ENCODE assay signal across 8 cellular contexts in genomic region chr10:30818010-30818660, GRCh38.
DNase-seq lines count a peak whose midpoint lies in the region; ATAC-seq, FAIRE-seq and TF ChIP-seq lines count a peak whose summit lies in the region.

No MANE protein-coding gene starts in this region.

- no peak overlapping the region for H3K4me2 ChIP-seq in K562 (ENCODE audit: insufficient read depth, low read length)

- H4K20me1 ChIP-seq in K562 (replicated peaks; ENCODE audit: control insufficient read depth, insufficient read depth, low read length), result peaks cover 9% of the 10 kb centered on the region; the same call in 1 of the 2 replicates

- intact Hi-C loops in K562 (cut with micrococcal nuclease) (no loop called here), left lung (cut with DNase I) (no loop called here), transverse colon (cut with DNase I; ENCODE audit: low total_unique reads) (no loop called here)

- H3K79me2 ChIP-seq in K562 (ENCODE audit: control insufficient read depth, insufficient read depth, low read length), result no peaks in the 10 kb centered on the region

- CTCF ChIA-PET in K562 (lab: Yijun Ruan, JAX; ENCODE audit: low intra/inter-chr PET ratio), result no interaction called here

- POLR2A ChIA-PET in K562 (lab: Yijun Ruan, JAX), result interaction anchor here (0.6 to 1.6 kb wide), 3 partner anchors 11 to 206 kb away, joined by 3 to 5 read pairs (median 3); no protein-coding TSS in a partner anchor

- peak in 1 of 2 experiments; percentile 4; a peak in 1 of 4 replicates for TF ChIP-seq RAD21 in K562 (CRISPR knock-in tag; conservative IDR thresholded peaks at IDR 0.05 in 1 of 2, IDR thresholded peaks at IDR 0.05 in 1 of 2)

- H3K36me3 ChIP-seq in K562 (ENCODE audit: control insufficient read depth, insufficient read depth, low read length) (no peaks in the 10 kb centered on the region), left lung (no peaks in the 10 kb centered on the region), transverse colon (no peaks in the 10 kb centered on the region)

- H3K27ac ChIP-seq in K562 (ENCODE audit: extremely low read depth, low read depth, low read length) (no peak overlapping the region), left lung (no peak overlapping the region), transverse colon (peak overlapping the region; percentile 58 to 90 (median 76))

- H3K4me1 ChIP-seq in K562 (replicated peaks in 1 of 2; ENCODE audit: control insufficient read depth in 2 of 2, insufficient read depth in 2 of 2, low read length in 2 of 2), result peaks cover 21 to 31% of the 10 kb centered on the region in 2 experiments
- H3K4me1 ChIP-seq in left lung, result peaks cover 0 to under 1% of the 10 kb centered on the region in 2 donors
- H3K4me1 ChIP-seq in transverse colon, result peaks cover 7 to 55% (median 13%) of the 10 kb centered on the region in 4 donors

- peak; percentile 95 for FAIRE-seq in K562 (lab: Jason Lieb, UNC)

- TF ChIP-seq POLR2A in K562 (conservative IDR thresholded peaks at IDR 0.05) (no peak), transverse colon (IDR thresholded peaks at IDR 0.05) (no peak)

- no peak overlapping the region for H2AFZ ChIP-seq in K562 (ENCODE audit: low read depth, low read length)

- WGBS in K562 (ENCODE audit: insufficient coverage, low coverage, missing lambda C conversion rate), result 1% methylated on average over 6 of the region's 12 CpGs
- 76% methylated on average over 12 of the region's 12 CpGs; no CpG with 5 or more reads in 1 of the 2 donors for WGBS in transverse colon (ENCODE audit: low coverage in 1 of 2), 2 donors

- peak; percentile 71 for TF ChIP-seq EP300 in K562 (IDR thresholded peaks at IDR 0.05; ENCODE audit: low read length)
- TF ChIP-seq EP300 in transverse colon (IDR thresholded peaks at IDR 0.05; ENCODE audit: low read depth), result no peak

- peaks cover 3% of the 10 kb centered on the region for H3K9me1 ChIP-seq in K562 (ENCODE audit: control insufficient read depth, insufficient read depth, low read length)

- DNase-seq in K562 (ENCODE audit: extremely low read depth in 1 of 4, low spot score in 3 of 4) (peak; percentile 16 to 84 (median 39)), left lung (peak in 1 of 2 donors; percentile 60), transverse colon (no peak), HT-29 (ENCODE audit: low spot score) (no peak)

- H3K27me3 ChIP-seq in K562 (ENCODE audit: control insufficient read depth in 2 of 2, insufficient read depth in 2 of 2, low read length in 2 of 2) (peaks cover 2 to 26% of the 10 kb centered on the region in 2 experiments; a peak in 3 of 5 replicates), left lung (no peaks in the 10 kb centered on the region), transverse colon (no peaks in the 10 kb centered on the region)

- in situ Hi-C loops in K562 (cut with MboI) (no loop called here), transverse colon (cut with MboI; ENCODE audit: low pct_ligation_motif_present in 1 of 4, low pct_unique_long_range_greater_than_20kb in 1 of 4, low sequenced_read_pairs in 3 of 4) (no loop called here)

- no peaks in the 10 kb centered on the region for H3K9me3 ChIP-seq in K562 (replicated peaks; ENCODE audit: control insufficient read depth, insufficient read depth, low read depth, low read length)
- H3K9me3 ChIP-seq in left lung, result no peaks in the 10 kb centered on the region
- H3K9me3 ChIP-seq in transverse colon, result no peaks in the 10 kb centered on the region

- ATAC-seq in HG03354 (IDR thresholded peaks at IDR 0.05; ENCODE audit: poor library complexity, severe bottlenecking, unreplicated experiment) (peak; percentile 65), K562 (peak; percentile 89), left lung (peak; percentile 49), HG02840 (IDR thresholded peaks at IDR 0.05; ENCODE audit: low FRiP score, unreplicated experiment) (no peak), GM21381 (IDR thresholded peaks at IDR 0.05; ENCODE audit: unreplicated experiment) (no peak), GM21515 (IDR thresholded peaks at IDR 0.05; ENCODE audit: unreplicated experiment) (no peak)

- peak overlapping the region in 1 of 2 experiments; percentile 18; a peak in 1 of 4 replicates for H3K9ac ChIP-seq in K562 (ENCODE audit: insufficient read depth in 1 of 2, low read depth in 2 of 2, low read length in 2 of 2)

- no peak overlapping the region for H3K4me3 ChIP-seq in K562
- H3K4me3 ChIP-seq in left lung, result no peak overlapping the region
- no peak overlapping the region for H3K4me3 ChIP-seq in transverse colon

- BruUV-seq in K562 (replicated peaks; lab: Mats Ljungman, UMichigan), result no TSS peak

- no peak for TF ChIP-seq CTCF in K562 (IDR thresholded peaks at IDR 0.05 in 2 of 3, conservative IDR thresholded peaks at IDR 0.05 in 1 of 3; ENCODE audit: insufficient read depth in 2 of 3, low read depth in 1 of 3, low read length in 3 of 3)
- no peak for TF ChIP-seq CTCF in left lung (IDR thresholded peaks at IDR 0.05)
- no peak for TF ChIP-seq CTCF in transverse colon (IDR thresholded peaks at IDR 0.05)

TF ChIP-seq in K562, 482 proteins besides CTCF, POLR2A, EP300 and RAD21 (continues in another document):
- TF ChIP-seq ZKSCAN1 (IDR thresholded peaks at IDR 0.05; ENCODE audit: low read depth, low read length) (no peak), XRCC3 (IDR thresholded peaks at IDR 0.05) (no peak), MGA (IDR thresholded peaks at IDR 0.05) (0 out of 2 replicates have a peak, but pooled peaks have one; percentile 10), SMARCE1 (IDR thresholded peaks at IDR 0.05) (0 out of 2 replicates have a peak, but pooled peaks have one; percentile 41), MTA3 (IDR thresholded peaks at IDR 0.05; ENCODE audit: borderline replicate concordance) (0 out of 2 replicates have a peak, but pooled peaks have one; percentile 42)

Comparison
In these comparisons a context has a peak if more than half of its experiments do, and no peak if none do; other contexts are left out.
1. ATAC-seq: peak in HG03354 (single experiment), K562 (single experiment) and left lung (single experiment); none in HG02840 (single experiment), GM21381 (single experiment) and GM21515 (single experiment).
2. DNase-seq: peak in K562 (4 of 4); none in transverse colon (single experiment) and HT-29 (single experiment).
3. H3K27ac ChIP-seq: peak in transverse colon (4 of 4); none in K562 (single experiment) and left lung (0 of 2).